34 cellular contexts compared by ENCODE assay signal in genomic region chr3:79538-79937, GRCh38.
"Had no signal": no experiment of that assay in that cellular context is flagged by ENCODE, and none has a peak within 500 bp of the region (broad histone marks: within the 10 kb centered on the region; RNA-seq: fewer than 3 reads in every experiment).

No MANE protein-coding gene starts in this region.

- H3K27ac ChIP-seq: adrenal gland, body of pancreas, brain microvascular endothelial cell, breast epithelium, VCaP had no signal

- H3K4me1 ChIP-seq: adrenal gland, body of pancreas, breast epithelium had no signal

- H3K36me3 ChIP-seq: adrenal gland, brain microvascular endothelial cell, breast epithelium had no signal

- ATAC-seq: activated CD8-positive, alpha-beta T cell treated with anti-CD3 and anti-CD28 coated beads for 36 hours; activated naive CD4-positive, alpha-beta T cell treated with anti-CD3 and anti-CD28 coated beads, Interleukin-2, amount 50 U/mL, for 72 hours; activated T-cell treated with anti-CD3 and anti-CD28 coated beads, Interleukin-2, amount 50 U/mL, for 4 hours; activated T-cell treated with anti-CD3 and anti-CD28 coated beads, Interleukin-2, amount 50 U/mL, for 72 hours; activated T-helper 17 cell treated with anti-CD3 and anti-CD28 coated beads, Interleukin-2, amount 50 U/mL, for 72 hours; body of pancreas; T-cell; T-helper 17 cell had no signal

- FAIRE-seq: astrocyte, TTC549 had no signal

- DNase-seq: activated B cell treated with CpG ODN at 0.5 μM for 24 hours; activated CD4-positive, alpha-beta memory T cell treated with anti-CD3 and anti-CD28 coated beads for 36 hours; activated CD4-positive, alpha-beta T cell treated with anti-CD3 and anti-CD28 coated beads for 4 hours; activated CD4-positive, alpha-beta T cell treated with anti-CD3 and anti-CD28 coated beads, Interleukin-2, amount 10 ng/mL, durations not matched to agents 24 days and 14 days; activated CD4-positive, alpha-beta T cell treated with anti-CD3 and anti-CD28 coated beads, Interleukin-2, amount 50 U/mL, for 1 hour; activated CD4-positive, alpha-beta T cell treated with anti-CD3 and anti-CD28 coated beads, Interleukin-2, amount 50 U/mL, for 4 hours; activated CD4-positive, CD25-positive, alpha-beta regulatory T cell treated with anti-CD3 and anti-CD28 coated beads, Interleukin-2, amount 50 U/mL, for 72 hours; activated CD8-positive, alpha-beta memory T cell treated with anti-CD3 and anti-CD28 coated beads, Interleukin-2, amount 50 U/mL, for 4 hours; activated CD8-positive, alpha-beta T cell treated with anti-CD3 and anti-CD28 coated beads for 36 hours; activated effector memory CD4-positive, alpha-beta T cell treated with anti-CD3 and anti-CD28 coated beads, Interleukin-2, amount 50 U/mL, for 16 hours; activated gamma-delta T cell treated with Interleukin-2 at 50 U/mL for 16 hours; activated naive CD4-positive, alpha-beta T cell; activated naive CD4-positive, alpha-beta T cell treated with anti-CD3 and anti-CD28 coated beads for 36 hours; activated naive CD4-positive, alpha-beta T cell treated with anti-CD3 and anti-CD28 coated beads, Interleukin-2, amount 50 U/mL, for 16 hours; activated naive CD8-positive, alpha-beta T cell treated with anti-CD3 and anti-CD28 coated beads for 36 hours; activated T-cell treated with anti-CD3 and anti-CD28 coated beads for 4 hours; activated T-cell treated with anti-CD3 and anti-CD28 coated beads, Interleukin-2, amount 50 U/mL, for 1 hour; activated T-cell treated with anti-CD3 and anti-CD28 coated beads, Interleukin-2, amount 50 U/mL, for 4 hours; activated T-cell treated with anti-CD3 and anti-CD28 coated beads, Interleukin-2, amount 50 U/mL, for 72 hours; adrenal gland; amniotic stem cell; aorta; body of pancreas; brain microvascular endothelial cell; central memory CD4-positive, alpha-beta T cell; T-cell; T-helper 17 cell; T1000 had no signal

- H3K27me3 ChIP-seq: adrenal gland, body of pancreas, brain microvascular endothelial cell, breast epithelium had no signal

- H3K4me3 ChIP-seq: adrenal gland, body of pancreas, breast epithelium had no signal

- H3K9me3 ChIP-seq: adrenal gland, body of pancreas, breast epithelium had no signal
